In genomic region chr10:126133082-126133620, GRCh38 we compare ENCODE assay signal across 1 cellular context.
TF ChIP-seq lines count a peak whose summit lies in the region.

No MANE protein-coding gene starts in this region.

TF ChIP-seq in IMR-90, 13 proteins besides CTCF, POLR2A, EP300 and RAD21 (continued from another document):
- TF ChIP-seq ELK1 (IDR thresholded peaks at IDR 0.05; ENCODE audit: borderline replicate concordance, low read depth, low read length), result no peak
- no peak for TF ChIP-seq MXI1 (IDR thresholded peaks at IDR 0.05; ENCODE audit: borderline replicate concordance, low read depth, low read length)
- no peak for TF ChIP-seq MAFK (IDR thresholded peaks at IDR 0.05; ENCODE audit: low read depth, low read length)
- no peak for TF ChIP-seq RFX5 (IDR thresholded peaks at IDR 0.05; ENCODE audit: low read depth, low read length)
